In the genomic region with DNA sequence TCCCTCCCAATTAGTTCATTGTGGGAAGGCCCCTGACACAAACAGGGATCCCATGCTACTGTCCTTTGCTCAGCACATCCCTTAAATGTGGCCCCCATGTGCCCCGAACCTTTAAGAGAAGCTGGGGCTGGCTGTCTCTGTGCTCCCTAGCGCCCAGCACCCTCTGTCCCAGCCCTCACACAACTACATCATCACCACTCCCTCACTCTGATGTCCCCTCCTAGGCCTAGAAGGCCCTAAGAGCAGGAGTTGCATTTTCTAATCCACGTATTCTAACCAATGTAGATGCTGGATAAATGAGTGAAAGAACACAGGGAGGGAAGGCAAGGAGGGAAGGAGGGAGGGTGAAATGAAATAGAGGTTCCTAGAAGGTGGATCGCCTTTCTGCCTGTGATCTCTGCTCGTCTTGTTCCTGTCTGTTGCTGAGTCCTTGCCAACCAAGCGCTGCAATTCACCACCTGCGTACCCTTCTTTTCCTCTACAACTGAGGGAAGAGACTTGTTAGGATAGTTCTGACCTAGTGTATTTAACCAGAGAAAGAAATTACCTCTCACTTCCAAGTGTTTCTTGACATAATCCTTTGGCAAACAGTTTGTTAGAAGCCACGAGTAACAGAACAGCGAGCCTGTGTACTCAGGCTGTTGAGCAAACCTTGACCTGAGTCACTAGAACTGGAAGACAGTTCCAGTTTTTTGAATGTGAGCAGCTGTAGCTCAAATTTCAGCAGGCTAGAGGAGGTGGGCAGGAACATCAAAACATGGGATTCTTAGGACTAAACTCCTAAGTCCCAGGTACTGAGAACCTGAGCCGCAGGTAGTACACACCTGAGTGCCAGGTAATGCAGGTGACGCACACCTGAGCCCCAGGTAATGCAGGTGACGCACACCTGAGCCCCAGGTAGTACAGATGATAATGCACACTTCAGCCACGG, we compare ENCODE assay signal across 11 cellular contexts.
A peak's percentile ranks its signal among the peaks of the same experiment; 100 is the strongest.
DNase-seq lines count a peak whose midpoint lies in the region; ATAC-seq and TF ChIP-seq lines count a peak whose summit lies in the region.
"Had no signal": no experiment of that assay in that cellular context is flagged by ENCODE, and none has a peak within 500 bp of the region (broad histone marks: within the 10 kb centered on the region; RNA-seq: fewer than 3 reads in every experiment).

No MANE protein-coding gene starts in this region.

- H3K4me3 ChIP-seq in HL-60 (replicated peaks; ENCODE audit: insufficient read depth, low read length), result no peak overlapping the region
- no peak overlapping the region for H3K4me3 ChIP-seq in fibroblast of the aortic adventitia (ENCODE audit: low read depth, low read length)
- H3K4me3 ChIP-seq in skeletal muscle cell (ENCODE audit: low read depth, low read length), result no peak overlapping the region

- ATAC-seq in Right ventricle myocardium superior (ENCODE audit: poor library complexity) (no peak), HG03342 (IDR thresholded peaks at IDR 0.05; ENCODE audit: unreplicated experiment) (no peak)

- TF ChIP-seq CTCF in HL-60 (IDR thresholded peaks at IDR 0.05; ENCODE audit: insufficient read depth, low read length) (no peak), fibroblast of the aortic adventitia (IDR thresholded peaks at IDR 0.05; ENCODE audit: insufficient read depth, low read length) (no peak)

- peak in 1 of 2 experiments; percentile 62 for DNase-seq in HL-60 (ENCODE audit: low read depth in 1 of 2, low spot score in 1 of 2)
- DNase-seq in NCI-H345 treated with DMSO at 0.1 percent for 48 hours (lab: John Stamatoyannopoulos, UW; ENCODE audit: unreplicated experiment), result peak; percentile 16
- DNase-seq in fibroblast of the aortic adventitia (ENCODE audit: low read depth), result peak; percentile 10
- peak; percentile 6 for DNase-seq in skeletal muscle cell (ENCODE audit: low read depth)
- no peak for DNase-seq in NCI-H1105 (lab: John Stamatoyannopoulos, UW)
- no peak for DNase-seq in Right ventricle myocardium superior
- DNase-seq: erythroblast; kidney; NK-92 treated with Interleukin-12 subunit alpha and Interleukin-12 subunit beta, amount 100 ng/mL, for 24 hours; stimulated activated CD4-positive, alpha-beta T cell treated with anti-CD3 and anti-CD28 coated beads, Interleukin-4, amount 100 ng/mL, for 24 hours had no signal

- no peaks in the 10 kb centered on the region for H3K27me3 ChIP-seq in HL-60 (ENCODE audit: insufficient read depth, poor library complexity, severe bottlenecking)

- intact Hi-C loops in Right ventricle myocardium superior (cut with DNase I), result no loop called here

- peak overlapping the region; percentile 81 for H3K27ac ChIP-seq in HL-60 (replicated peaks)

Comparison
In these comparisons a context has a peak if more than half of its experiments do, and no peak if none do; other contexts are left out.
1. DNase-seq: peak in NCI-H345 treated with DMSO at 0.1 percent for 48 hours (single experiment), fibroblast of the aortic adventitia (single experiment) and skeletal muscle cell (single experiment); none in NCI-H1105 (single experiment) and Right ventricle myocardium superior (single experiment).